Comparison of ENCODE assay signal across 8 cellular contexts in genomic region chr1:23559136-23559984, GRCh38. TPM values are rescaled to one million over a fixed set of nuclear protein-coding genes. Genes with fewer than 3 reads are reported as not detected.
DNase-seq lines count a peak whose midpoint lies in the region; ATAC-seq, FAIRE-seq and TF ChIP-seq lines count a peak whose summit lies in the region.

TSS of gene ID3 (minus strand) at chr1:23559501. CDS start at chr1:23559426, 75 bp downstream.

- peak within 1 kb of the TSS; percentile 97 for H3K4me2 ChIP-seq in OCI-LY7 (ENCODE audit: low read length)

- H3K36me3 ChIP-seq in HUES64 (ENCODE audit: insufficient read depth, low read length), result peaks cover 14% of the 10 kb centered on the region
- H3K36me3 ChIP-seq in OCI-LY7 (ENCODE audit: insufficient read depth, low read length), result peaks cover 28% of the 10 kb centered on the region

- H3K9ac ChIP-seq in HUES64 (ENCODE audit: low read depth, low read length), result peak within 1 kb of the TSS; percentile 88

- FAIRE-seq in D721Med (lab: Jason Lieb, UNC), result no peak

- H3K9me3 ChIP-seq in HUES64 (ENCODE audit: insufficient read depth, low read depth, low read length), result no peaks in the 10 kb centered on the region
- H3K9me3 ChIP-seq in OCI-LY7 (ENCODE audit: low read length), result no peaks in the 10 kb centered on the region

- CTCF ChIA-PET in OCI-LY7 (lab: Charles Lee; ENCODE audit: unreplicated experiment), result interaction anchor here (0.8 kb wide), 1 partner anchor 39 kb away, joined by 3 read pairs; no protein-coding TSS in a partner anchor

- no peaks in the 10 kb centered on the region for H3K9me2 ChIP-seq in OCI-LY7 (ENCODE audit: insufficient read depth, low read length)

- H3K79me2 ChIP-seq in OCI-LY7 (ENCODE audit: insufficient read depth, low read depth, low read length), result peaks cover 49% of the 10 kb centered on the region

- TSS peak; percentile 82 for BruUV-seq in OCI-LY7 (replicated peaks; lab: Mats Ljungman, UMichigan)

- H4K20me1 ChIP-seq in OCI-LY7 (ENCODE audit: insufficient read depth, low read length), result peaks cover 18% of the 10 kb centered on the region

- no peaks in the 10 kb centered on the region; the same call in 1 of the 2 replicates for H3K27me3 ChIP-seq in HUES64 (ENCODE audit: insufficient read depth, low read length)

- intact Hi-C loops in OCI-LY7 (cut with micrococcal nuclease; ENCODE audit: unreplicated experiment), result loop anchor here (1.0 kb wide), 3 partner anchors 18 to 54 kb away; no protein-coding TSS in a partner anchor

- POLR2A ChIA-PET in OCI-LY7 (lab: Charles Lee), result interaction anchor here (0.6 to 12.1 kb wide), 24 partner anchors 8 to 631 kb away, joined by 3 to 259 read pairs (median 6); no protein-coding TSS in a partner anchor

- TF ChIP-seq CTCF in D721Med (IDR thresholded peaks at IDR 0.05; ENCODE audit: insufficient read depth, missing control alignments) (no peak), OCI-LY7 (conservative IDR thresholded peaks at IDR 0.05; ENCODE audit: low read length) (0 out of 2 replicates have a peak, but pooled peaks have one; percentile 13), epithelial cell of esophagus (IDR thresholded peaks at IDR 0.05; ENCODE audit: insufficient read depth, low read depth, low read length, missing control alignments) (no peak)

- H3K4me1 ChIP-seq in HUES64 (ENCODE audit: insufficient read depth, low read length) (peaks cover 59% of the 10 kb centered on the region), OCI-LY7 (ENCODE audit: insufficient read depth, low read length, poor library complexity, severe bottlenecking) (peaks cover 68% of the 10 kb centered on the region)

- peak within 1 kb of the TSS; percentile 89 for H3K27ac ChIP-seq in HUES64 (ENCODE audit: low read depth, low read length)
- peak within 1 kb of the TSS; percentile 97 for H3K27ac ChIP-seq in OCI-LY7 (ENCODE audit: low read depth, low read length, poor library complexity, severe bottlenecking)

- WGBS in HUES64, result under 1% methylated on average over 57 of the region's 57 CpGs

- ATAC-seq in GM21423 (IDR thresholded peaks at IDR 0.05; ENCODE audit: unreplicated experiment), result peak; percentile 78

- H3K4me3 ChIP-seq in HUES64 (ENCODE audit: low read length) (peak within 1 kb of the TSS; percentile 82), OCI-LY7 (ENCODE audit: low read depth, low read length, poor library complexity, severe bottlenecking) (peak within 1 kb of the TSS; percentile 94), epithelial cell of esophagus (ENCODE audit: low read length) (peak within 1 kb of the TSS; percentile 100)

- no peak within 1 kb of the TSS for H2AFZ ChIP-seq in OCI-LY7 (ENCODE audit: low read length)

- peak; percentile 50 for DNase-seq in D721Med (ENCODE audit: insufficient read length, low spot score)
- peak; percentile 97 for DNase-seq in OCI-LY7 (ENCODE audit: low spot score)
- DNase-seq in activated T-cell treated with anti-CD3 and anti-CD28 coated beads for 24 hours (ENCODE audit: low read depth), result peak; percentile 82
- DNase-seq in epithelial cell of esophagus (ENCODE audit: low read depth), result peak; percentile 97
- DNase-seq in mucosa of gallbladder (ENCODE audit: low spot score), result peak; percentile 98
- peak; percentile 71 to 79 for DNase-seq in stimulated activated CD8-positive, alpha-beta memory T cell treated with anti-CD3 and anti-CD28 coated beads, Interleukin-4, amount 100 ng/mL, for 4 hours (ENCODE audit: low read depth in 2 of 2, low spot score in 1 of 2)

RNA-seq across cellular contexts. Expression of gene ID3, which starts in this region (rescaled TPM):
- 311 TPM for polyA plus RNA-seq in HUES64 (2013, experiment 1 of 2)
- polyA plus RNA-seq in HUES64 (2013, experiment 2 of 2), result 399 TPM
- 1,286 and 1,658 TPM in 2 replicates for total RNA-seq in OCI-LY7 (2014; rRNA removed; shearing (Covaris generic))
- 621 and 629 TPM in 2 replicates for total RNA-seq in OCI-LY7 (2022)
- 48.9 TPM for total RNA-seq in mucosa of gallbladder

Comparison
In these comparisons a context has a peak if more than half of its experiments do, and no peak if none do; other contexts are left out.
1. Peak in every context shown above with its lines: DNase-seq, ATAC-seq, H3K4me3 ChIP-seq and H3K27ac ChIP-seq.
2. RNA of gene ID3 (total RNA-seq): 621 to 1,658 TPM in OCI-LY7; 48.9 TPM in mucosa of gallbladder (single experiment); every median in the first group is over 10 times any median in the second.